In genomic region chr9:23172979-23173637, GRCh38 we compare ENCODE assay signal across 27 cellular contexts.
DNase-seq lines count a peak whose midpoint lies in the region; ATAC-seq, FAIRE-seq and TF ChIP-seq lines count a peak whose summit lies in the region.
"Had no signal": no experiment of that assay in that cellular context is flagged by ENCODE, and none has a peak within 500 bp of the region (broad histone marks: within the 10 kb centered on the region; RNA-seq: fewer than 3 reads in every experiment).

No MANE protein-coding gene starts in this region.

- WGBS in hepatocyte (ENCODE audit: low lambda C conversion rate, missing lambda C conversion rate) = 76% methylated on average over 6 of the region's 6 CpGs

- H3K36me3 ChIP-seq in PC-3 (ENCODE audit: low read depth, low read length) (no peaks in the 10 kb centered on the region), adipocyte (ENCODE audit: control insufficient read depth, insufficient read depth, low read length, severe bottlenecking) (no peaks in the 10 kb centered on the region), hepatocyte (replicated peaks; ENCODE audit: insufficient read depth, low read depth) (no peaks in the 10 kb centered on the region)
- H3K36me3 ChIP-seq: BE2C, BLaER1 had no signal

- no peak overlapping the region for H3K9ac ChIP-seq in PC-3 (ENCODE audit: low read length)
- H3K9ac ChIP-seq in adipocyte (ENCODE audit: low read length) = no peak overlapping the region
- H3K9ac ChIP-seq: BLaER1 had no signal

- H2AFZ ChIP-seq in PC-3 (ENCODE audit: low read length) = no peak overlapping the region
- H2AFZ ChIP-seq in hepatocyte = no peak overlapping the region

- H3K9me2 ChIP-seq in PC-3 (replicated peaks; ENCODE audit: low read length) (no peaks in the 10 kb centered on the region), hepatocyte (replicated peaks; ENCODE audit: insufficient read depth) (no peaks in the 10 kb centered on the region)

- TF ChIP-seq CTCF in PC-3 (conservative IDR thresholded peaks at IDR 0.05; ENCODE audit: low read depth, low read length) = no peak
- no peak for TF ChIP-seq CTCF in omental fat pad (IDR thresholded peaks at IDR 0.05)
- TF ChIP-seq CTCF in hepatocyte (IDR thresholded peaks at IDR 0.05; ENCODE audit: poor library complexity) = no peak

- POLR2A ChIA-PET in PC-3 (lab: Charles Lee; ENCODE audit: unreplicated experiment) = no interaction called here

- no peaks in the 10 kb centered on the region for H3F3A ChIP-seq in PC-3 (ENCODE audit: low read length, unreplicated experiment)

- H3K4me3 ChIP-seq in PC-3 (ENCODE audit: low read length) = no peak overlapping the region
- H3K4me3 ChIP-seq in adipocyte (ENCODE audit: low read length) = no peak overlapping the region
- no peak overlapping the region for H3K4me3 ChIP-seq in hepatocyte
- H3K4me3 ChIP-seq: BLaER1, GM12878 had no signal

- H3K79me2 ChIP-seq in PC-3 (ENCODE audit: low read length) (no peaks in the 10 kb centered on the region), hepatocyte (no peaks in the 10 kb centered on the region)

- CTCF ChIA-PET in PC-3 (lab: Charles Lee) = no interaction called here

- intact Hi-C loops in PC-3 (cut with micrococcal nuclease) = no loop called here

- H3K27me3 ChIP-seq in PC-3 (ENCODE audit: low read length) (no peaks in the 10 kb centered on the region), adipocyte (replicated peaks; ENCODE audit: control insufficient read depth, insufficient read depth, low read length) (no peaks in the 10 kb centered on the region), hepatocyte (no peaks in the 10 kb centered on the region)
- H3K27me3 ChIP-seq: BE2C, BLaER1 had no signal

- ATAC-seq in PC-3 (peak; percentile 38), omental fat pad (ENCODE audit: low FRiP score) (peak; percentile 45), GM21786 (IDR thresholded peaks at IDR 0.05; ENCODE audit: unreplicated experiment) (no peak)
- ATAC-seq: GM12878 had no signal

- H3K27ac ChIP-seq in PC-3 (ENCODE audit: low read length) (no peak overlapping the region), hepatocyte (no peak overlapping the region)
- H3K27ac ChIP-seq: BLaER1 had no signal

- no peak for TF ChIP-seq POLR2A in GM12892 (IDR thresholded peaks at IDR 0.05; ENCODE audit: low read depth, low read length)

- BruUV-seq in PC-3 (replicated peaks; lab: Mats Ljungman, UMichigan) = no TSS peak

- FAIRE-seq in GM12892 (lab: Jason Lieb, UNC) = no peak
- FAIRE-seq: A204.1, GM12878, GM19239 had no signal

- H3K9me3 ChIP-seq in PC-3 (ENCODE audit: low read length) (no peaks in the 10 kb centered on the region), adipocyte (ENCODE audit: control insufficient read depth, low read length) (peaks cover 5% of the 10 kb centered on the region), hepatocyte (ENCODE audit: low read depth) (peaks cover 3% of the 10 kb centered on the region)
- H3K9me3 ChIP-seq: BE2C, BLaER1 had no signal

- H3K4me1 ChIP-seq in PC-3 (ENCODE audit: insufficient read depth, low read length) = peaks cover 9% of the 10 kb centered on the region; the same call in 1 of the 2 replicates
- no peaks in the 10 kb centered on the region for H3K4me1 ChIP-seq in adipocyte (ENCODE audit: control insufficient read depth, insufficient read depth, low read length)
- no peaks in the 10 kb centered on the region for H3K4me1 ChIP-seq in hepatocyte (ENCODE audit: insufficient read depth)
- H3K4me1 ChIP-seq: BE2C, BLaER1 had no signal

- H4K20me1 ChIP-seq in PC-3 (ENCODE audit: low read length) (no peaks in the 10 kb centered on the region), hepatocyte (ENCODE audit: insufficient read depth, poor library complexity, severe bottlenecking) (no peaks in the 10 kb centered on the region)
- H4K20me1 ChIP-seq: BLaER1 had no signal

- DNase-seq in PC-3 (no peak), adipocyte (ENCODE audit: low read depth) (peak; percentile 10), left kidney (ENCODE audit: low read depth, low spot score) (peak; percentile 2), omental fat pad (ENCODE audit: low spot score) (no peak), hepatocyte (ENCODE audit: low spot score) (no peak), GM12892 (ENCODE audit: insufficient read length) (no peak)
- DNase-seq in activated CD4-positive, CD25-positive, alpha-beta regulatory T cell (lab: John Stamatoyannopoulos, UW) = no peak
- DNase-seq: 8988T; ACHN; BE2C; C1 segment of cervical spinal cord; CD4-positive, alpha-beta memory T cell; CD4-positive, CD25-positive, alpha-beta regulatory T cell; CD8-positive, alpha-beta memory T cell; COR-L47; DMS 273 treated with DMSO at 0.1 percent for 48 hours; DMS153; DMS53; DMS79; DND-41; EL; GDM1 had no signal

- H3K4me2 ChIP-seq in PC-3 (ENCODE audit: low read length) (no peak overlapping the region), hepatocyte (no peak overlapping the region)
- H3K4me2 ChIP-seq: BLaER1 had no signal

Comparison
In these comparisons a context has a peak if more than half of its experiments do, and no peak if none do; other contexts are left out.
1. DNase-seq: peak in adipocyte (single experiment) and left kidney (single experiment); none in PC-3 (single experiment), omental fat pad (single experiment), hepatocyte (single experiment), GM12892 (single experiment) and activated CD4-positive, CD25-positive, alpha-beta regulatory T cell (0 of 4).